ENCODE assay signal across 4 cellular contexts in genomic region chr9:92177591-92177990, GRCh38.
"Had no signal": no experiment of that assay in that cellular context is flagged by ENCODE, and none has a peak within 500 bp of the region (broad histone marks: within the 10 kb centered on the region; RNA-seq: fewer than 3 reads in every experiment).

No MANE protein-coding gene starts in this region.

- H3K4me3 Mint-ChIP-seq: GM23338, H9, IgD-negative memory B cell had no signal

- H3K4me1 Mint-ChIP-seq: GM23338 had no signal

- H3K4me3 ChIP-seq: GM23338 had no signal

- DNase-seq: H9, HCEC 1CT had no signal

- H3K4me2 ChIP-seq: GM23338 had no signal

- H3K27ac Mint-ChIP-seq: IgD-negative memory B cell had no signal

- ATAC-seq: GM23338 had no signal

- H2AFZ ChIP-seq: GM23338 had no signal
